In genomic region chr1:148397516-148397915, GRCh38 we compare ENCODE assay signal across 7 cellular contexts.
A peak's percentile ranks its signal among the peaks of the same experiment; 100 is the strongest.
DNase-seq lines count a peak whose midpoint lies in the region; ATAC-seq and TF ChIP-seq lines count a peak whose summit lies in the region.
"Not testable (repeated sequence)": the region's sequence is repeated elsewhere in the genome, so short reads cannot be mapped to it uniquely, and the experiment has no call there.

No MANE protein-coding gene starts in this region.

- not testable (repeated sequence) for H3K4me3 Mint-ChIP-seq in activated CD4-positive, alpha-beta T cell treated with anti-CD3 and anti-CD28 coated beads for 36 hours; activated T-cell treated with anti-CD3 and anti-CD28 coated beads, Interleukin-2, amount 50 U/mL, for 24 hours; activated naive CD8-positive, alpha-beta T cell treated with anti-CD3 and anti-CD28 coated beads for 36 hours; stimulated activated naive CD8-positive, alpha-beta T cell treated with anti-CD3 and anti-CD28 coated beads, Interleukin-15, Interleukin-2, amounts not matched to agents 100 ng/mL and 50 ng/mL, for 24 hours

- H2AFZ ChIP-seq in OCI-LY7 (ENCODE audit: low read length) = peak overlapping the region; percentile 46; the same call in 1 of the 2 replicates

- POLR2A ChIA-PET in OCI-LY7 (lab: Charles Lee); activated CD4-positive, alpha-beta T cell treated with anti-CD3 and anti-CD28 coated beads for 36 hours (lab: Charles Lee): not testable (repeated sequence)

- peaks cover 23% of the 10 kb centered on the region for H3K4me1 Mint-ChIP-seq in activated CD4-positive, alpha-beta T cell treated with anti-CD3 and anti-CD28 coated beads for 36 hours
- peaks cover 25% of the 10 kb centered on the region for H3K4me1 Mint-ChIP-seq in activated T-cell treated with anti-CD3 and anti-CD28 coated beads, Interleukin-2, amount 50 U/mL, for 24 hours (ENCODE audit: low read depth)
- peaks cover 16% of the 10 kb centered on the region for H3K4me1 Mint-ChIP-seq in activated naive CD8-positive, alpha-beta T cell treated with anti-CD3 and anti-CD28 coated beads for 36 hours
- H3K4me1 Mint-ChIP-seq in stimulated activated naive CD8-positive, alpha-beta T cell treated with anti-CD3 and anti-CD28 coated beads, Interleukin-15, Interleukin-2, amounts not matched to agents 100 ng/mL and 50 ng/mL, for 24 hours (ENCODE audit: low read depth) = peaks cover 39% of the 10 kb centered on the region

- H3K27ac Mint-ChIP-seq in activated CD4-positive, alpha-beta T cell treated with anti-CD3 and anti-CD28 coated beads for 36 hours = peak overlapping the region; percentile 81
- peak overlapping the region; percentile 69 for H3K27ac Mint-ChIP-seq in activated T-cell treated with anti-CD3 and anti-CD28 coated beads, Interleukin-2, amount 50 U/mL, for 24 hours
- H3K27ac Mint-ChIP-seq in activated naive CD8-positive, alpha-beta T cell treated with anti-CD3 and anti-CD28 coated beads for 36 hours = peak overlapping the region; percentile 79
- H3K27ac Mint-ChIP-seq in stimulated activated naive CD8-positive, alpha-beta T cell treated with anti-CD3 and anti-CD28 coated beads, Interleukin-15, Interleukin-2, amounts not matched to agents 100 ng/mL and 50 ng/mL, for 24 hours = peak overlapping the region; percentile 63

- ATAC-seq in activated CD4-positive, alpha-beta T cell treated with anti-CD3 and anti-CD28 coated beads for 36 hours = peak; percentile 50
- peak; percentile 27 for ATAC-seq in esophagus mucosa

- not testable (repeated sequence) for H4K20me1 ChIP-seq in OCI-LY7 (ENCODE audit: insufficient read depth, low read length)

- BruUV-seq in OCI-LY7 (replicated peaks; lab: Mats Ljungman, UMichigan) = not testable (repeated sequence)

- not testable (repeated sequence) for H3K9me3 Mint-ChIP-seq in activated CD4-positive, alpha-beta T cell treated with anti-CD3 and anti-CD28 coated beads for 36 hours (ENCODE audit: low read depth); activated T-cell treated with anti-CD3 and anti-CD28 coated beads, Interleukin-2, amount 50 U/mL, for 24 hours; activated naive CD8-positive, alpha-beta T cell treated with anti-CD3 and anti-CD28 coated beads for 36 hours; stimulated activated naive CD8-positive, alpha-beta T cell treated with anti-CD3 and anti-CD28 coated beads, Interleukin-15, Interleukin-2, amounts not matched to agents 100 ng/mL and 50 ng/mL, for 24 hours

- H3K79me2 ChIP-seq in OCI-LY7 (ENCODE audit: insufficient read depth, low read depth, low read length) = not testable (repeated sequence)

- H3K4me2 ChIP-seq in OCI-LY7 (ENCODE audit: low read length) = peak overlapping the region; percentile 29

- H3K9me3 ChIP-seq in OCI-LY7 (ENCODE audit: low read length) = not testable (repeated sequence)

- H3K36me3 Mint-ChIP-seq in activated CD4-positive, alpha-beta T cell treated with anti-CD3 and anti-CD28 coated beads for 36 hours (ENCODE audit: low read depth); activated T-cell treated with anti-CD3 and anti-CD28 coated beads, Interleukin-2, amount 50 U/mL, for 24 hours (ENCODE audit: low read depth); activated naive CD8-positive, alpha-beta T cell treated with anti-CD3 and anti-CD28 coated beads for 36 hours; stimulated activated naive CD8-positive, alpha-beta T cell treated with anti-CD3 and anti-CD28 coated beads, Interleukin-15, Interleukin-2, amounts not matched to agents 100 ng/mL and 50 ng/mL, for 24 hours (ENCODE audit: low read depth): not testable (repeated sequence)

- peak; percentile 50 for DNase-seq in Jurkat, Clone E6-1 (ENCODE audit: low read depth, low spot score)
- DNase-seq in OCI-LY7 (ENCODE audit: low spot score); activated T-cell treated with anti-CD3 and anti-CD28 coated beads, Interleukin-2, amount 50 U/mL, for 24 hours; activated naive CD8-positive, alpha-beta T cell treated with anti-CD3 and anti-CD28 coated beads for 36 hours: not testable (repeated sequence)
- DNase-seq in activated CD4-positive, alpha-beta T cell treated with anti-CD3 and anti-CD28 coated beads for 36 hours = peak; percentile 18

- H3K9me2 ChIP-seq in OCI-LY7 (ENCODE audit: insufficient read depth, low read length) = not testable (repeated sequence)

- not testable (repeated sequence) for TF ChIP-seq CTCF in OCI-LY7 (conservative IDR thresholded peaks at IDR 0.05; ENCODE audit: low read length)

- intact Hi-C loops in OCI-LY7 (cut with micrococcal nuclease; ENCODE audit: unreplicated experiment); activated CD4-positive, alpha-beta T cell treated with anti-CD3 and anti-CD28 coated beads for 36 hours (cut with DNase I, micrococcal nuclease): not testable (repeated sequence)

- not testable (repeated sequence) for H3K27me3 Mint-ChIP-seq in activated CD4-positive, alpha-beta T cell treated with anti-CD3 and anti-CD28 coated beads for 36 hours; activated T-cell treated with anti-CD3 and anti-CD28 coated beads, Interleukin-2, amount 50 U/mL, for 24 hours; activated naive CD8-positive, alpha-beta T cell treated with anti-CD3 and anti-CD28 coated beads for 36 hours; stimulated activated naive CD8-positive, alpha-beta T cell treated with anti-CD3 and anti-CD28 coated beads, Interleukin-15, Interleukin-2, amounts not matched to agents 100 ng/mL and 50 ng/mL, for 24 hours

- not testable (repeated sequence) for H3K27ac ChIP-seq in OCI-LY7 (ENCODE audit: low read depth, low read length, poor library complexity, severe bottlenecking)

- CTCF ChIA-PET in OCI-LY7 (lab: Charles Lee; ENCODE audit: unreplicated experiment); activated CD4-positive, alpha-beta T cell treated with anti-CD3 and anti-CD28 coated beads for 36 hours (lab: Charles Lee): not testable (repeated sequence)

- H3K4me3 ChIP-seq in Jurkat, Clone E6-1 (ENCODE audit: low read length); OCI-LY7 (ENCODE audit: low read depth, low read length, poor library complexity, severe bottlenecking): not testable (repeated sequence)

- H3K4me1 ChIP-seq in OCI-LY7 (ENCODE audit: insufficient read depth, low read length, poor library complexity, severe bottlenecking) = peaks cover 22% of the 10 kb centered on the region

- not testable (repeated sequence) for H3K36me3 ChIP-seq in OCI-LY7 (ENCODE audit: insufficient read depth, low read length)
